Comparison of ENCODE assay signal across 8 cellular contexts in genomic region chr12:95204141-95204866, GRCh38. TPM values are rescaled to one million over a fixed set of nuclear protein-coding genes. Genes with fewer than 3 reads are reported as not detected.
DNase-seq lines count a peak whose midpoint lies in the region; ATAC-seq, FAIRE-seq and TF ChIP-seq lines count a peak whose summit lies in the region.

No MANE protein-coding gene starts in this region.

- H3K27me3 ChIP-seq in HL-60 (ENCODE audit: insufficient read depth, poor library complexity, severe bottlenecking), result no peaks in the 10 kb centered on the region
- H3K27me3 ChIP-seq in breast epithelium, result no peaks in the 10 kb centered on the region
- no peaks in the 10 kb centered on the region for H3K27me3 ChIP-seq in uterus

- TF ChIP-seq EP300 in A549 (IDR thresholded peaks at IDR 0.05), result peak; percentile 77 to 91; a peak in 4 of 5 replicates

- H3K4me2 ChIP-seq in A549, result peak overlapping the region; percentile 94

- TF ChIP-seq POLR2A in A549 (IDR thresholded peaks at IDR 0.05; ENCODE audit: low read length) (no peak), breast epithelium (IDR thresholded peaks at IDR 0.05) (no peak), uterus (IDR thresholded peaks at IDR 0.05) (no peak)

- peak; percentile 41 to 59 for TF ChIP-seq RAD21 in A549 (conservative IDR thresholded peaks at IDR 0.05 in 1 of 2, IDR thresholded peaks at IDR 0.05 in 1 of 2)

- H3K4me1 ChIP-seq in A549 (peaks cover 70% of the 10 kb centered on the region), breast epithelium (peaks cover 0 to 6% of the 10 kb centered on the region in 2 donors), uterus (peaks cover 0 to 8% of the 10 kb centered on the region in 2 donors)

- TF ChIP-seq CTCF in A549 (IDR thresholded peaks at IDR 0.05) (no peak), HL-60 (IDR thresholded peaks at IDR 0.05; ENCODE audit: insufficient read depth, low read length) (no peak), breast epithelium (IDR thresholded peaks at IDR 0.05) (no peak), uterus (IDR thresholded peaks at IDR 0.05) (no peak)

- DNase-seq in A549 (ENCODE audit: low read depth in 1 of 2, low spot score in 1 of 2) (peak; percentile 92 to 99), HL-60 (ENCODE audit: low read depth in 1 of 2, low spot score in 1 of 2) (peak; percentile 52 to 58), breast epithelium (ENCODE audit: low spot score in 2 of 2) (peak in 1 of 2 donors; percentile 77), left lobe of liver (ENCODE audit: low spot score) (no peak), uterus (peak; percentile 20 to 37), frontal cortex (ENCODE audit: low spot score in 2 of 2) (no peak), middle frontal gyrus (ENCODE audit: extremely low spot score, low spot score) (no peak)

- H3K9me3 ChIP-seq in A549 (no peaks in the 10 kb centered on the region), breast epithelium (no peaks in the 10 kb centered on the region), uterus (no peaks in the 10 kb centered on the region)

- intact Hi-C loops in breast epithelium (cut with DNase I; ENCODE audit: low total_unique reads), result no loop called here
- intact Hi-C loops in uterus (cut with DNase I; ENCODE audit: low total_unique reads), result no loop called here

- H3K4me3 ChIP-seq in A549, result peak overlapping the region; percentile 35
- no peak overlapping the region for H3K4me3 ChIP-seq in HL-60 (replicated peaks; ENCODE audit: insufficient read depth, low read length)
- H3K4me3 ChIP-seq in breast epithelium, result peak overlapping the region in 1 of 3 donors; percentile 0
- H3K4me3 ChIP-seq in uterus, result no peak overlapping the region

- H3K27ac ChIP-seq in A549, result peak overlapping the region; percentile 95 to 99
- H3K27ac ChIP-seq in HL-60 (replicated peaks), result no peak overlapping the region
- H3K27ac ChIP-seq in breast epithelium, result peak overlapping the region; percentile 84 to 89
- peak overlapping the region; percentile 77 to 91 for H3K27ac ChIP-seq in uterus

- CTCF ChIA-PET in A549 (lab: Yijun Ruan, JAX), result interaction anchor here (0.9 to 5.4 kb wide), 9 partner anchors 12 to 133 kb away, joined by 3 to 54 read pairs (median 4); partner anchors contain the start of genes FGD6, NR2C1 and VEZT

- H3K36me3 ChIP-seq in breast epithelium (no peaks in the 10 kb centered on the region), uterus (no peaks in the 10 kb centered on the region)

- ATAC-seq in A549 (peak; percentile 93 to 95), left lobe of liver (peak; percentile 36), GM21737 (IDR thresholded peaks at IDR 0.05; ENCODE audit: unreplicated experiment) (no peak)

- FAIRE-seq in A549 (lab: Jason Lieb, UNC), result peak; percentile 76
- FAIRE-seq in frontal cortex (lab: Jason Lieb, UNC), result no peak

- POLR2A ChIA-PET in A549 (lab: Yijun Ruan, JAX), result interaction anchor here (0.6 to 3.6 kb wide), 5 partner anchors 12 to 39 kb away, joined by 3 to 42 read pairs (median 7); partner anchors contain the start of genes FGD6 and VEZT

- WGBS in A549 (ENCODE audit: missing lambda C conversion rate), result 2% methylated on average over 11 of the region's 11 CpGs

TF ChIP-seq in A549, 52 proteins besides CTCF, POLR2A, EP300 and RAD21 (continues in another document):
- TF ChIP-seq ELK1 (IDR thresholded peaks at IDR 0.05; ENCODE audit: low read depth, low read length) (no peak), HOXB5 (CRISPR knock-in tag; IDR thresholded peaks at IDR 0.05) (peak; percentile 65; the same call in 1 of the 2 replicates), HES2 (IDR thresholded peaks at IDR 0.05) (0 out of 2 replicates have a peak, but pooled peaks have one; percentile 11), RFX5 (IDR thresholded peaks at IDR 0.05) (no peak), HEYL (CRISPR knock-in tag; IDR thresholded peaks at IDR 0.05) (peak; percentile 87), FOSB (CRISPR knock-in tag; IDR thresholded peaks at IDR 0.05) (peak; percentile 35; the same call in 1 of the 2 replicates), ESRRA (IDR thresholded peaks at IDR 0.05; ENCODE audit: borderline replicate concordance, low read length) (no peak), ZSCAN20 (CRISPR knock-in tag; IDR thresholded peaks at IDR 0.05) (0 out of 2 replicates have a peak, but pooled peaks have one; percentile 34), ATOH8 (CRISPR knock-in tag; IDR thresholded peaks at IDR 0.05; ENCODE audit: low read depth) (peak; percentile 93), CHD4 (IDR thresholded peaks at IDR 0.05; ENCODE audit: borderline replicate concordance) (no peak), SMC3 (IDR thresholded peaks at IDR 0.05) (peak; percentile 45; the same call in 2 of the 3 replicates), E2F6 (IDR thresholded peaks at IDR 0.05; ENCODE audit: borderline replicate concordance, low read depth) (peak; percentile 47; the same call in 1 of the 2 replicates), CBX8 (IDR thresholded peaks at IDR 0.05) (no peak), ZNF302 (CRISPR knock-in tag; IDR thresholded peaks at IDR 0.05) (peak; percentile 37; the same call in 1 of the 2 replicates), JUN (IDR thresholded peaks at IDR 0.05) (peak; percentile 94 to 97; a peak in 4 of 5 replicates), CHD2 (IDR thresholded peaks at IDR 0.05; ENCODE audit: low read length, partially characterized antibody) (peak; percentile 71), PBX3 (IDR thresholded peaks at IDR 0.05) (no peak), EHF (CRISPR knock-in tag; IDR thresholded peaks at IDR 0.05) (peak; percentile 89), JUNB (IDR thresholded peaks at IDR 0.05) (peak; percentile 71), BHLHE40 (IDR thresholded peaks at IDR 0.05; ENCODE audit: low read depth, low read length) (peak; percentile 99), PHF8 (IDR thresholded peaks at IDR 0.05; ENCODE audit: borderline replicate concordance, low read depth) (no peak), FOSL2 (IDR thresholded peaks at IDR 0.05) (peak; percentile 52), FOSL2 (CRISPR knock-in tag; IDR thresholded peaks at IDR 0.05) (peak; percentile 89), TFCP2L1 (CRISPR knock-in tag; IDR thresholded peaks at IDR 0.05) (peak; percentile 10; the same call in 1 of the 2 replicates), RARB (CRISPR knock-in tag; IDR thresholded peaks at IDR 0.05) (peak; percentile 35; the same call in 1 of the 2 replicates), GATA3 (IDR thresholded peaks at IDR 0.05; ENCODE audit: borderline replicate concordance) (peak; percentile 91)

RNA-seq across cellular contexts. Expression of gene FGD6, which starts 13.0 kb away (rescaled TPM):
- polyA plus RNA-seq in A549 (2011; rRNA removed) (42.0 and 48.0 TPM in 2 replicates), A549 (2017; fragmentation: RNase III; extraction: RNeasy Plus Mini Kit Qiagen cat#74134 plus additional on column Dnase treatment) (15.5 to 17.6 TPM (median 16.5 TPM) in 3 replicates)
- 6.0 and 6.7 TPM in 2 replicates for polyA plus RNA-seq in A549 (2012; cell fraction: cytosol; rRNA removed)
- polyA plus RNA-seq in A549 (2012; cell fraction: nucleus; rRNA removed), result 10.5 and 17.1 TPM in 2 replicates
- 54.8 and 54.9 TPM in 2 replicates for polyA minus RNA-seq in A549 (2011; rRNA and poly(A)+ RNA removed)
- total RNA-seq in breast epithelium (10 to 100 TPM in 2 of 3 donors, 1 to 10 TPM in 1; 5.6 to 28.0 (median 13.1) TPM), left lobe of liver (4.7 TPM), uterus (10 to 100 TPM in 3 of 4 donors, 1 to 10 TPM in 1; 7.6 to 25.3 (median 15.1) TPM), frontal cortex (12.6 TPM)

RNA-seq across cellular contexts. Expression of gene VEZT, which starts 13.3 kb away (rescaled TPM):
- polyA plus RNA-seq in A549 (2011; rRNA removed) (256 and 259 TPM in 2 replicates), A549 (2017; fragmentation: RNase III; extraction: RNeasy Plus Mini Kit Qiagen cat#74134 plus additional on column Dnase treatment) (87.1 to 92.3 TPM (median 89.6 TPM) in 3 replicates)
- polyA plus RNA-seq in A549 (2012; cell fraction: cytosol; rRNA removed), result 45.9 and 52.6 TPM in 2 replicates
- polyA plus RNA-seq in A549 (2012; cell fraction: nucleus; rRNA removed), result 20.8 and 28.1 TPM in 2 replicates
- polyA minus RNA-seq in A549 (2011; rRNA and poly(A)+ RNA removed), result 184 and 235 TPM in 2 replicates
- total RNA-seq in breast epithelium (100 to 1,000 TPM in 1 of 3 donors, 10 to 100 TPM in 2; 72.8 to 126 (median 73.8) TPM), left lobe of liver (20.2 TPM), uterus (100 to 1,000 TPM in 1 of 4 donors, 10 to 100 TPM in 3; 38.9 to 172 (median 70.7) TPM), frontal cortex (293 TPM)

Comparison
In these comparisons a context has a peak if more than half of its experiments do, and no peak if none do; other contexts are left out.
1. DNase-seq: peak in A549 (2 of 2), HL-60 (2 of 2) and uterus (2 of 2); none in left lobe of liver (single experiment), frontal cortex (0 of 2) and middle frontal gyrus (single experiment).